Comparison of ENCODE assay signal across 18 cellular contexts in the genomic region with DNA sequence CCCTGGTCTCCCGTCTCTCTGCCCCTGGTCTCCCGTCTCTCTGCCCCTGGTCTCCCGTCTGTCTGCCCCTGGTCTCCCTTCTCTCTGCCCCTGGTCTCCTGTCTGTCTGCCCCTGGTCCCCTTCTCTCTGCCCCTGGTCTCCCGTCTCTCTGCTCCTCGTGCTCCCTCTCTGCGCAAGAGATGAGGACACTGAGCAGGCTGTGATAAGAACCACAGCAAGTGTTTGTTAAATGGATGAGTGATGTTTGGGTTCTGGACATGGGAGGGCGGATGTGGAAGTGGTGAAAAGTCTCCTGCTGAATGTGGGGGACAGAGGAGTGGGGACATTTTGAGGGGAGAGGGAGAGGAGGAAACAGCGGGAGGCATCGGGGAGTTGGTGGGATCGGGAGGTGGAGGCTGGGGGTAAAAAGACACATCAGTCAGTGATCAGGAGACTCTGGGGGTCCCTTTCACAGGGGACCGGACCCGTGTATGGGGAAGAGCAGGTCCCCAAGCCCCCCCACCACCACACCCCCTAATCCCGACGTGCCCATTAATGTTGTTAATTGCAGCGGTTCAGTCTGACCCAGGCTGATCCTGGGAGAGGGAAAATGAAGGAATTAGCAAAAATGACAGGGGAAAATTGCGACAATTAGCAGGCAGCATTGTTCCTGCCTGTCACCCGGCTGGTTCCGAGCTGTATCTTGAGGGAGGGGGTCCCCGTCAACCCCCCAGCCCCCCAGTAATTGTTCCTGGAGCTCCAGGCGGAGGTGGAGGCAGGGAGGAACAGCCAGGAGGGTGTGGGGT.
DNase-seq lines count a peak whose midpoint lies in the region; ATAC-seq lines count a peak whose summit lies in the region.
"Had no signal": no experiment of that assay in that cellular context is flagged by ENCODE, and none has a peak within 500 bp of the region (broad histone marks: within the 10 kb centered on the region; RNA-seq: fewer than 3 reads in every experiment).

No MANE protein-coding gene starts in this region.

- H3K27me3 ChIP-seq in NT2/D1 (ENCODE audit: insufficient read depth, insufficient read length) (peaks cover 18% of the 10 kb centered on the region), iPS-15b (ENCODE audit: control insufficient read depth, insufficient read depth, low read length) (peaks cover 15% of the 10 kb centered on the region), neuron (ENCODE audit: insufficient read depth, low read length) (peaks cover 48% of the 10 kb centered on the region)

- H3K9me3 ChIP-seq in NT2/D1 (ENCODE audit: insufficient read depth, low read length) (no peaks in the 10 kb centered on the region), iPS-15b (ENCODE audit: control insufficient read depth, insufficient read depth, low read length) (no peaks in the 10 kb centered on the region), neuron (ENCODE audit: low read length) (no peaks in the 10 kb centered on the region)
- H3K9me3 ChIP-seq: SJCRH30 had no signal

- H3K4me3 ChIP-seq in NT2/D1 (ENCODE audit: insufficient read length, low read depth) (no peak overlapping the region), iPS-15b (ENCODE audit: low read depth, low read length) (peak overlapping the region; percentile 35), neuron (ENCODE audit: low read length) (no peak overlapping the region)
- H3K4me3 ChIP-seq: SJCRH30 had no signal

- DNase-seq in NCI-H1105 treated with DMSO at 0.1 percent for 48 hours (lab: John Stamatoyannopoulos, UW) (peak; percentile 40), NCI-H1105 (lab: John Stamatoyannopoulos, UW) (no peak), NT2/D1 (ENCODE audit: low read depth, low spot score) (no peak), NCI-H524 (lab: John Stamatoyannopoulos, UW) (no peak)
- no peak for DNase-seq in stimulated activated CD8-positive, alpha-beta memory T cell treated with anti-CD3 and anti-CD28 coated beads, Interleukin-4, amount 100 ng/mL, for 48 hours
- DNase-seq: 8988T; Calu3; CD4-positive, alpha-beta memory T cell; DMS79; NCI-H1092; NCI-H226; NCI-H526; PC-3; SJCRH30 had no signal

- peak overlapping the region; percentile 27 for H2AFZ ChIP-seq in neuron (ENCODE audit: low read depth, low read length)

- H3K4me1 ChIP-seq in NT2/D1 (ENCODE audit: insufficient read depth, insufficient read length) (peaks cover 8% of the 10 kb centered on the region), iPS-15b (ENCODE audit: control insufficient read depth, insufficient read depth, low read length) (peaks cover 6% of the 10 kb centered on the region), neuron (ENCODE audit: insufficient read depth, low read length) (peaks cover 10% of the 10 kb centered on the region)

- H3K36me3 ChIP-seq in NT2/D1 (ENCODE audit: insufficient read depth, insufficient read length, low read length) = no peaks in the 10 kb centered on the region
- no peaks in the 10 kb centered on the region for H3K36me3 ChIP-seq in iPS-15b (ENCODE audit: control insufficient read depth, insufficient read depth, low read length)
- H3K36me3 ChIP-seq in neuron (ENCODE audit: insufficient read depth, low read length) = no peaks in the 10 kb centered on the region
- H3K36me3 ChIP-seq: SJCRH30 had no signal

- no peak for ATAC-seq in GM21717 (IDR thresholded peaks at IDR 0.05; ENCODE audit: unreplicated experiment)
- ATAC-seq: HepG2, PC-3 had no signal

- peak overlapping the region; percentile 17 for H3K9ac ChIP-seq in NT2/D1 (ENCODE audit: insufficient read length, low read depth)
- H3K9ac ChIP-seq in iPS-15b (ENCODE audit: low read depth, low read length) = no peak overlapping the region
